In the genomic region with DNA sequence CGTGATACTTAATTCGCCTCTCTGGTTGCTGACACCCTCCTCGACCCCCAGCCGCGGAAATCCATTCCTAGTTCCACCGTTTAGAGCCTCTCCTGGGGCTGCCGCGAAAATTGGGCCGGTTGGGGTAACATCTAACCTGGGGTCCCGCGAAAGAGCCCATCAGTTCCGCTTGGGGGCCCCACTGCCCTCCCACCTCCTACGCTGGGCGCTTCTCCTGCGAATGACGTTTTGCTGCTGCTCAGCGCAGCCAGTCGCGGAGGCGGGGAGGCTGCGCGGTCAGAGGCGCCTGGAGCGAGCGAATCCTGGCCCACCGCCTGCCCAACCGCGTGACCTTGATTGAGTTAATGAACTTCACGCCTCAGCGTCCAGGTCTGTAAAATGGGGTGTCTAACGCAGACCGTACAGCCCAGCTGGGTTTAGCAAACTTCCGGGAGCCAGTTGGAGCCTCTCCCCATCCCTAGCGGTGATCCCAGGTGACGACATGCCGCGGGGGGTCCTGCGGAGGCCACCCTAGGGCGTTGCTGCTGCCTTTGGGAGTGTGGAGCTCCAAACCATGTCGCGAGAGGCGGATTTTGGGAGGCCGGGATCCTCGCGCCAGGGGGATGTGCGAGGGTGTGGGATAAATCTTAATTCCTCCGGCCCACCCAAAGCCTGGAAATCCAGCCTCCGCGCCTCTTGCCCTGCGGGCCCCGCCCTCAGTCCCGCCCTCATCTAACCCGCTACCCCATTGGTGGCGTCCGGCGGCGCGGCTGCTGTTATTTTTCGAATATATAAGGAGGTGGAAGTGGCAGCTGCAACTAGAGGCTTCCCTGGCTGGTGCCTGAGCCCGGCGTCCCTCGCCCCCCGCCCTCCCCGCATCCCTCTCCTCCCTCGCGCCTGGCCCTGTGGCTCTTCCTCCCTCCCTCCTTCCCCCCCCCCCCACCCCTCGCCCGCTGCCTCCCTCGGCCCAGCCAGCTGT, we compare ENCODE assay signal across 8 cellular contexts. TPM values are rescaled to one million over a fixed set of nuclear protein-coding genes. Genes with fewer than 3 reads are reported as not detected.
A peak's percentile ranks its signal among the peaks of the same experiment; 100 is the strongest.
DNase-seq lines count a peak whose midpoint lies in the region; ATAC-seq and TF ChIP-seq lines count a peak whose summit lies in the region.

A gene (plus strand): TSS at position 800 of the 958 bp plus-strand sequence. CDS start 222 bp downstream, outside the sequence.

- H3K27ac ChIP-seq in gastroesophageal sphincter, result peak within 1 kb of the TSS; percentile 92 to 99 (median 96)
- peak within 1 kb of the TSS; percentile 94 for H3K27ac ChIP-seq in suprapubic skin

- H3K27me3 ChIP-seq in gastroesophageal sphincter (no peaks in the 10 kb centered on the region), suprapubic skin (no peaks in the 10 kb centered on the region)

- peak; percentile 63 for ATAC-seq in HG02571 (IDR thresholded peaks at IDR 0.05; ENCODE audit: unreplicated experiment)
- ATAC-seq in gastroesophageal sphincter, result peak; percentile 96

- peaks cover 0 to 61% (median 30%) of the 10 kb centered on the region in 3 donors for H3K4me1 ChIP-seq in gastroesophageal sphincter
- peaks cover 58% of the 10 kb centered on the region for H3K4me1 ChIP-seq in suprapubic skin

- TF ChIP-seq POLR2A in NB4 (IDR thresholded peaks at IDR 0.05; ENCODE audit: extremely low read depth, insufficient read length) (peak; percentile 46), gastroesophageal sphincter (IDR thresholded peaks at IDR 0.05) (peak; percentile 54 to 55), suprapubic skin (IDR thresholded peaks at IDR 0.05) (peak in 1 of 2 donors; percentile 25)

- TF ChIP-seq CTCF in NB4 (IDR thresholded peaks at IDR 0.05; ENCODE audit: low read depth, low read length) (peak; percentile 23), gastroesophageal sphincter (IDR thresholded peaks at IDR 0.05) (peak in 3 of 4 experiments; percentile 48 to 79 (median 75)), suprapubic skin (IDR thresholded peaks at IDR 0.05) (peak; percentile 36 to 54)

- H3K36me3 ChIP-seq in gastroesophageal sphincter (peaks cover 0 to 31% of the 10 kb centered on the region in 2 donors), suprapubic skin (peaks cover 11% of the 10 kb centered on the region)

- H3K9me3 ChIP-seq in gastroesophageal sphincter, result no peaks in the 10 kb centered on the region
- no peaks in the 10 kb centered on the region for H3K9me3 ChIP-seq in suprapubic skin

- 1% methylated on average over 13 of the region's 69 CpGs; no CpG with 5 or more reads in 1 of the 2 donors for WGBS in gastroesophageal sphincter (ENCODE audit: low coverage in 1 of 2), 2 donors
- 0% methylated on average over 16 of the region's 69 CpGs for WGBS in suprapubic skin

- DNase-seq in GM04504 (ENCODE audit: low read depth) (peak; percentile 81), NB4 (ENCODE audit: low read depth) (peak; percentile 95), SK-N-DZ (ENCODE audit: low spot score) (peak; percentile 96), nucleus accumbens (lab: John Stamatoyannopoulos, UW) (peak; percentile 61 to 97 (median 92)), suprapubic skin (ENCODE audit: low spot score in 2 of 2) (peak; percentile 97 to 98)
- peak; percentile 91 for DNase-seq in activated naive CD4-positive, alpha-beta T cell treated with Interleukin-2 at 50 U/mL for 16 hours

- peak within 1 kb of the TSS; percentile 81 for H3K4me3 ChIP-seq in NB4 (ENCODE audit: low read depth, low read length)
- peak within 1 kb of the TSS; percentile 80 to 93 for H3K4me3 ChIP-seq in gastroesophageal sphincter
- H3K4me3 ChIP-seq in suprapubic skin, result peak within 1 kb of the TSS; percentile 65

- TF ChIP-seq EP300 in gastroesophageal sphincter (IDR thresholded peaks at IDR 0.05) (no peak), suprapubic skin (IDR thresholded peaks at IDR 0.05) (no peak)

RNA-seq across cellular contexts. Expression of the gene that starts here (rescaled TPM):
- 140 and 141 TPM in 2 replicates for polyA plus RNA-seq in SK-N-DZ (2014; cell fraction: cytosol; rRNA removed)
- polyA plus RNA-seq in SK-N-DZ (2014; cell fraction: nucleus; rRNA removed), result 108 and 173 TPM in 2 replicates
- total RNA-seq in gastroesophageal sphincter (10 to 100 TPM; 14.5 to 39.7 (median 38.4) TPM), suprapubic skin (10 to 100 TPM; 12.7 to 34.4 (median 23.3) TPM)

Comparison
In these comparisons a context has a peak if more than half of its experiments do, and no peak if none do; other contexts are left out.
1. Peak in every context shown above with its lines: DNase-seq, ATAC-seq, H3K4me3 ChIP-seq and H3K27ac ChIP-seq.
2. CTCF ChIP-seq: peak in every context shown above with its lines; median percentile 75 in gastroesophageal sphincter; 45 in suprapubic skin; 23 in NB4.